In the genomic region with DNA sequence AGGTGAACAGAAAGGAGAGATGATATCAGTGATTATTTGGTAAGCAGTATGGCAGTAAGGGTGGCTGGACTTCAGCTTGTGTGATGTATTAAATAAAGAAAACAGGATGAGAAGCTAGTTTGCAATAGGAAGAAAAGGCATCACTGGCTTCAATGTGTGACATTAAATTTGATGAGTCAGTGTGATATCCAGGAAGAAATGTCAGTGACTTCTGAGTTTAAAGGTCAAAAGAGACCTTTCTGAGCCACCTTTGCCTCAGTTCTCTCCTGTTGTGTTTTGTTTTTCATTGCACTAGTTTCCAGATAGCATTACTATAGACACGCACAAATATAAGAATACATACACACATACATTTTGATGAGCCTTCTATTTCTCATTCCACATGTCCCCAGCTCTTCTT, we compare ENCODE assay signal across 1 cellular context.
TF ChIP-seq lines count a peak whose summit lies in the region.

No MANE protein-coding gene starts in this region.

TF ChIP-seq in GM23338, 12 proteins besides CTCF, POLR2A, EP300 and RAD21 (continued from another document):
- TF ChIP-seq, protein P1, sequence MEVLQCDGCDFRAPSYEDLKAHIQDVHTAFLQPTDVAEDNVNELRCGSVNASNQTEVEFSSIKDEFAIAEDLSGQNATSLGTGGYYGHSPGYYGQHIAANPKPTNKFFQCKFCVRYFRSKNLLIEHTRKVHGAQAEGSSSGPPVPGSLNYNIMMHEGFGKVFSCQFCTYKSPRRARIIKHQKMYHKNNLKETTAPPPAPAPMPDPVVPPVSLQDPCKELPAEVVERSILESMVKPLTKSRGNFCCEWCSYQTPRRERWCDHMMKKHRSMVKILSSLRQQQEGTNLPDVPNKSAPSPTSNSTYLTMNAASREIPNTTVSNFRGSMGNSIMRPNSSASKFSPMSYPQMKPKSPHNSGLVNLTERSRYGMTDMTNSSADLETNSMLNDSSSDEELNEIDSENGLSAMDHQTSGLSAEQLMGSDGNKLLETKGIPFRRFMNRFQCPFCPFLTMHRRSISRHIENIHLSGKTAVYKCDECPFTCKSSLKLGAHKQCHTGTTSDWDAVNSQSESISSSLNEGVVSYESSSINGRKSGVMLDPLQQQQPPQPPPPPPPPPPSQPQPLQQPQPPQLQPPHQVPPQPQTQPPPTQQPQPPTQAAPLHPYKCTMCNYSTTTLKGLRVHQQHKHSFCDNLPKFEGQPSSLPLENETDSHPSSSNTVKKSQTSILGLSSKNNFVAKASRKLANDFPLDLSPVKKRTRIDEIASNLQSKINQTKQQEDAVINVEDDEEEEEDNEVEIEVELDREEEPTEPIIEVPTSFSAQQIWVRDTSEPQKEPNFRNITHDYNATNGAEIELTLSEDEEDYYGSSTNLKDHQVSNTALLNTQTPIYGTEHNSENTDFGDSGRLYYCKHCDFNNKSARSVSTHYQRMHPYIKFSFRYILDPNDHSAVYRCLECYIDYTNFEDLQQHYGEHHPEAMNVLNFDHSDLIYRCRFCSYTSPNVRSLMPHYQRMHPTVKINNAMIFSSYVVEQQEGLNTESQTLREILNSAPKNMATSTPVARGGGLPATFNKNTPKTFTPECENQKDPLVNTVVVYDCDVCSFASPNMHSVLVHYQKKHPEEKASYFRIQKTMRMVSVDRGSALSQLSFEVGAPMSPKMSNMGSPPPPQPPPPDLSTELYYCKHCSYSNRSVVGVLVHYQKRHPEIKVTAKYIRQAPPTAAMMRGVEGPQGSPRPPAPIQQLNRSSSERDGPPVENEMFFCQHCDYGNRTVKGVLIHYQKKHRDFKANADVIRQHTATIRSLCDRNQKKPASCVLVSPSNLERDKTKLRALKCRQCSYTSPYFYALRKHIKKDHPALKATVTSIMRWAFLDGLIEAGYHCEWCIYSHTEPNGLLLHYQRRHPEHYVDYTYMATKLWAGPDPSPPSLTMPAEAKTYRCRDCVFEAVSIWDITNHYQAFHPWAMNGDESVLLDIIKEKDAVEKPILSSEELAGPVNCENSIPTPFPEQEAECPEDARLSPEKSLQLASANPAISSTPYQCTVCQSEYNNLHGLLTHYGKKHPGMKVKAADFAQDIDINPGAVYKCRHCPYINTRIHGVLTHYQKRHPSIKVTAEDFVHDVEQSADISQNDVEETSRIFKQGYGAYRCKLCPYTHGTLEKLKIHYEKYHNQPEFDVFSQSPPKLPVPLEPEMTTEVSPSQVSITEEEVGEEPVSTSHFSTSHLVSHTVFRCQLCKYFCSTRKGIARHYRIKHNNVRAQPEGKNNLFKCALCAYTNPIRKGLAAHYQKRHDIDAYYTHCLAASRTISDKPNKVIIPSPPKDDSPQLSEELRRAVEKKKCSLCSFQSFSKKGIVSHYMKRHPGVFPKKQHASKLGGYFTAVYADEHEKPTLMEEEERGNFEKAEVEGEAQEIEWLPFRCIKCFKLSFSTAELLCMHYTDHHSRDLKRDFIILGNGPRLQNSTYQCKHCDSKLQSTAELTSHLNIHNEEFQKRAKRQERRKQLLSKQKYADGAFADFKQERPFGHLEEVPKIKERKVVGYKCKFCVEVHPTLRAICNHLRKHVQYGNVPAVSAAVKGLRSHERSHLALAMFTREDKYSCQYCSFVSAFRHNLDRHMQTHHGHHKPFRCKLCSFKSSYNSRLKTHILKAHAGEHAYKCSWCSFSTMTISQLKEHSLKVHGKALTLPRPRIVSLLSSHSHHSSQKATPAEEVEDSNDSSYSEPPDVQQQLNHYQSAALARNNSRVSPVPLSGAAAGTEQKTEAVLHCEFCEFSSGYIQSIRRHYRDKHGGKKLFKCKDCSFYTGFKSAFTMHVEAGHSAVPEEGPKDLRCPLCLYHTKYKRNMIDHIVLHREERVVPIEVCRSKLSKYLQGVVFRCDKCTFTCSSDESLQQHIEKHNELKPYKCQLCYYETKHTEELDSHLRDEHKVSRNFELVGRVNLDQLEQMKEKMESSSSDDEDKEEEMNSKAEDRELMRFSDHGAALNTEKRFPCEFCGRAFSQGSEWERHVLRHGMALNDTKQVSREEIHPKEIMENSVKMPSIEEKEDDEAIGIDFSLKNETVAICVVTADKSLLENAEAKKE (CRISPR knock-in tag; IDR thresholded peaks at IDR 0.05), result no peak
- TF ChIP-seq POLR2AphosphoS5 (IDR thresholded peaks at IDR 0.05; ENCODE audit: low read depth), result no peak
- TF ChIP-seq STAT1 (IDR thresholded peaks at IDR 0.05; ENCODE audit: unreplicated experiment), result no peak
- TF ChIP-seq, protein P2, sequence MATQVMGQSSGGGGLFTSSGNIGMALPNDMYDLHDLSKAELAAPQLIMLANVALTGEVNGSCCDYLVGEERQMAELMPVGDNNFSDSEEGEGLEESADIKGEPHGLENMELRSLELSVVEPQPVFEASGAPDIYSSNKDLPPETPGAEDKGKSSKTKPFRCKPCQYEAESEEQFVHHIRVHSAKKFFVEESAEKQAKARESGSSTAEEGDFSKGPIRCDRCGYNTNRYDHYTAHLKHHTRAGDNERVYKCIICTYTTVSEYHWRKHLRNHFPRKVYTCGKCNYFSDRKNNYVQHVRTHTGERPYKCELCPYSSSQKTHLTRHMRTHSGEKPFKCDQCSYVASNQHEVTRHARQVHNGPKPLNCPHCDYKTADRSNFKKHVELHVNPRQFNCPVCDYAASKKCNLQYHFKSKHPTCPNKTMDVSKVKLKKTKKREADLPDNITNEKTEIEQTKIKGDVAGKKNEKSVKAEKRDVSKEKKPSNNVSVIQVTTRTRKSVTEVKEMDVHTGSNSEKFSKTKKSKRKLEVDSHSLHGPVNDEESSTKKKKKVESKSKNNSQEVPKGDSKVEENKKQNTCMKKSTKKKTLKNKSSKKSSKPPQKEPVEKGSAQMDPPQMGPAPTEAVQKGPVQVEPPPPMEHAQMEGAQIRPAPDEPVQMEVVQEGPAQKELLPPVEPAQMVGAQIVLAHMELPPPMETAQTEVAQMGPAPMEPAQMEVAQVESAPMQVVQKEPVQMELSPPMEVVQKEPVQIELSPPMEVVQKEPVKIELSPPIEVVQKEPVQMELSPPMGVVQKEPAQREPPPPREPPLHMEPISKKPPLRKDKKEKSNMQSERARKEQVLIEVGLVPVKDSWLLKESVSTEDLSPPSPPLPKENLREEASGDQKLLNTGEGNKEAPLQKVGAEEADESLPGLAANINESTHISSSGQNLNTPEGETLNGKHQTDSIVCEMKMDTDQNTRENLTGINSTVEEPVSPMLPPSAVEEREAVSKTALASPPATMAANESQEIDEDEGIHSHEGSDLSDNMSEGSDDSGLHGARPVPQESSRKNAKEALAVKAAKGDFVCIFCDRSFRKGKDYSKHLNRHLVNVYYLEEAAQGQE (IDR thresholded peaks at IDR 0.05; ENCODE audit: unreplicated experiment), result no peak
- no peak for TF ChIP-seq EZH2phosphoT487 (IDR thresholded peaks at IDR 0.05; ENCODE audit: unreplicated experiment)
- TF ChIP-seq CREB1 (CRISPR knock-in tag; IDR thresholded peaks at IDR 0.05; ENCODE audit: low read depth), result no peak
- no peak for TF ChIP-seq JUNB (IDR thresholded peaks at IDR 0.05; ENCODE audit: unreplicated experiment)
- TF ChIP-seq NANOG (IDR thresholded peaks at IDR 0.05; ENCODE audit: borderline replicate concordance), result no peak
